ENCODE assay signal across 11 cellular contexts in genomic region chr18:46152436-46152807, GRCh38. TPM values are rescaled to one million over a fixed set of nuclear protein-coding genes. Genes with fewer than 3 reads are reported as not detected.
DNase-seq lines count a peak whose midpoint lies in the region; ATAC-seq and TF ChIP-seq lines count a peak whose summit lies in the region.
"Had no signal": no experiment of that assay in that cellular context is flagged by ENCODE, and none has a peak within 500 bp of the region (broad histone marks: within the 10 kb centered on the region; RNA-seq: fewer than 3 reads in every experiment).

No MANE protein-coding gene starts in this region.

- H3K36me3 Mint-ChIP-seq in CD4-positive, CD25-positive, alpha-beta regulatory T cell: no peaks in the 10 kb centered on the region
- H3K36me3 Mint-ChIP-seq in activated T-helper 2 cell treated with anti-CD3 and anti-CD28 coated beads, Interferon-gamma antibody, Interleukin-2, Interleukin-4, amounts not matched to agents 10 μg/mL and 5 μg/mL and 100 μg/mL, durations not matched to agents 14 hours and 24 hours and 36 hours (ENCODE audit: low read depth): peaks cover 12% of the 10 kb centered on the region

- TF ChIP-seq EP300 in transverse colon (IDR thresholded peaks at IDR 0.05; ENCODE audit: low read depth): no peak

- TF ChIP-seq CTCF in astrocyte of the cerebellum (IDR thresholded peaks at IDR 0.05; ENCODE audit: low read depth, low read length, missing control alignments) (no peak), transverse colon (IDR thresholded peaks at IDR 0.05) (no peak)

- H3K27me3 Mint-ChIP-seq in CD4-positive, CD25-positive, alpha-beta regulatory T cell: peaks cover 1% of the 10 kb centered on the region
- H3K27me3 Mint-ChIP-seq in activated T-helper 2 cell treated with anti-CD3 and anti-CD28 coated beads, Interferon-gamma antibody, Interleukin-2, Interleukin-4, amounts not matched to agents 10 μg/mL and 5 μg/mL and 100 μg/mL, durations not matched to agents 14 hours and 24 hours and 36 hours (ENCODE audit: low read depth): no peaks in the 10 kb centered on the region

- no peak overlapping the region for H3K4me3 Mint-ChIP-seq in CD4-positive, CD25-positive, alpha-beta regulatory T cell
- no peak overlapping the region for H3K4me3 Mint-ChIP-seq in activated T-helper 2 cell treated with anti-CD3 and anti-CD28 coated beads, Interferon-gamma antibody, Interleukin-2, Interleukin-4, amounts not matched to agents 10 μg/mL and 5 μg/mL and 100 μg/mL, durations not matched to agents 14 hours and 24 hours and 36 hours (ENCODE audit: low read depth)

- no peak for TF ChIP-seq POLR2A in transverse colon (IDR thresholded peaks at IDR 0.05)

- H3K27me3 ChIP-seq in CD4-positive, CD25-positive, alpha-beta regulatory T cell (ENCODE audit: control insufficient read depth, insufficient read depth, low read length): no peaks in the 10 kb centered on the region
- no peaks in the 10 kb centered on the region for H3K27me3 ChIP-seq in MG63
- no peaks in the 10 kb centered on the region for H3K27me3 ChIP-seq in transverse colon
- H3K27me3 ChIP-seq: neutrophil had no signal

- no peak overlapping the region for H3K27ac ChIP-seq in CD4-positive, CD25-positive, alpha-beta regulatory T cell (ENCODE audit: insufficient read depth, low read length, poor library complexity, severe bottlenecking)
- no peak overlapping the region for H3K27ac ChIP-seq in transverse colon
- H3K27ac ChIP-seq: neutrophil had no signal

- no peak overlapping the region for H3K4me3 ChIP-seq in CD4-positive, CD25-positive, alpha-beta regulatory T cell (ENCODE audit: low read depth, low read length)
- no peak overlapping the region for H3K4me3 ChIP-seq in MG63
- no peak overlapping the region for H3K4me3 ChIP-seq in astrocyte of the cerebellum (ENCODE audit: low read depth, low read length)
- no peak overlapping the region for H3K4me3 ChIP-seq in transverse colon

- peaks cover 22 to 83% (median 49%) of the 10 kb centered on the region in 4 donors for H3K4me1 Mint-ChIP-seq in CD4-positive, CD25-positive, alpha-beta regulatory T cell
- peaks cover 55% of the 10 kb centered on the region for H3K4me1 Mint-ChIP-seq in activated T-helper 2 cell treated with anti-CD3 and anti-CD28 coated beads, Interferon-gamma antibody, Interleukin-2, Interleukin-4, amounts not matched to agents 10 μg/mL and 5 μg/mL and 100 μg/mL, durations not matched to agents 14 hours and 24 hours and 36 hours (ENCODE audit: low read depth)

- no peaks in the 10 kb centered on the region for H3K36me3 ChIP-seq in CD4-positive, CD25-positive, alpha-beta regulatory T cell (ENCODE audit: control insufficient read depth, insufficient read depth, low read length)
- no peaks in the 10 kb centered on the region for H3K36me3 ChIP-seq in MG63
- H3K36me3 ChIP-seq in transverse colon: no peaks in the 10 kb centered on the region
- H3K36me3 ChIP-seq: neutrophil had no signal

- peak overlapping the region in 2 of 3 donors; percentile 62 to 66 for H3K27ac Mint-ChIP-seq in CD4-positive, CD25-positive, alpha-beta regulatory T cell
- no peak overlapping the region for H3K27ac Mint-ChIP-seq in activated T-helper 2 cell treated with anti-CD3 and anti-CD28 coated beads, Interferon-gamma antibody, Interleukin-2, Interleukin-4, amounts not matched to agents 10 μg/mL and 5 μg/mL and 100 μg/mL, durations not matched to agents 14 hours and 24 hours and 36 hours

- H3K9me3 ChIP-seq in CD4-positive, CD25-positive, alpha-beta regulatory T cell (ENCODE audit: control insufficient read depth in 2 of 2, low read length in 2 of 2): no peaks in the 10 kb centered on the region
- H3K9me3 ChIP-seq in MG63 (no peaks in the 10 kb centered on the region), transverse colon (no peaks in the 10 kb centered on the region)
- H3K9me3 ChIP-seq: neutrophil had no signal

- peaks cover 41% of the 10 kb centered on the region for H3K4me1 ChIP-seq in CD4-positive, CD25-positive, alpha-beta regulatory T cell (ENCODE audit: control insufficient read depth, insufficient read depth, low read length, poor library complexity, severe bottlenecking)
- H3K4me1 ChIP-seq in transverse colon: no peaks in the 10 kb centered on the region

- H3K9me3 Mint-ChIP-seq in CD4-positive, CD25-positive, alpha-beta regulatory T cell: no peaks in the 10 kb centered on the region
- no peaks in the 10 kb centered on the region for H3K9me3 Mint-ChIP-seq in activated T-helper 2 cell treated with anti-CD3 and anti-CD28 coated beads, Interferon-gamma antibody, Interleukin-2, Interleukin-4, amounts not matched to agents 10 μg/mL and 5 μg/mL and 100 μg/mL, durations not matched to agents 14 hours and 24 hours and 36 hours

- intact Hi-C loops in activated T-helper 2 cell treated with anti-CD3 and anti-CD28 coated beads, Interferon-gamma antibody, Interleukin-2, Interleukin-4, amounts not matched to agents 10 μg/mL and 5 μg/mL and 100 μg/mL, durations not matched to agents 14 hours and 24 hours and 36 hours (cut with micrococcal nuclease): loop anchor here (10.0 kb wide), 1 partner anchor 172 kb away; no protein-coding TSS in a partner anchor
- intact Hi-C loops in transverse colon (cut with DNase I; ENCODE audit: low total_unique reads): no loop called here

- 60 to 69% methylated on average over 1 to 7 of the region's 7 CpGs for WGBS in transverse colon (ENCODE audit: low coverage in 1 of 2), 2 donors

- in situ Hi-C loops in astrocyte of the cerebellum (cut with HindIII; ENCODE audit: low sequenced_read_pairs): no loop called here
- in situ Hi-C loops in transverse colon (cut with MboI; ENCODE audit: low pct_ligation_motif_present in 1 of 4, low pct_unique_long_range_greater_than_20kb in 1 of 4, low sequenced_read_pairs in 3 of 4): loop anchor here in 3 of 4 donors (10.0 to 25.0 kb wide), 2 partner anchors 335 to 502 kb away; partner anchors contain the start of gene LOXHD1 (in 1 of the 3)

- no peak for ATAC-seq in CD4-positive, CD25-positive, alpha-beta regulatory T cell (ENCODE audit: low read depth in 2 of 2)

- no peak for DNase-seq in CD4-positive, CD25-positive, alpha-beta regulatory T cell
- peak; percentile 92 for DNase-seq in MG63
- DNase-seq in astrocyte of the cerebellum (ENCODE audit: low read depth): peak; percentile 38
- peak; percentile 71 for DNase-seq in iris pigment epithelial cell (ENCODE audit: low read depth)
- DNase-seq in activated T-helper 2 cell treated with anti-CD3 and anti-CD28 coated beads, Interferon-gamma antibody, Interleukin-2, Interleukin-4, amounts not matched to agents 10 μg/mL and 5 μg/mL and 100 μg/mL, durations not matched to agents 14 hours and 24 hours and 36 hours (ENCODE audit: low spot score): no peak
- DNase-seq in transverse colon: no peak
- no peak for DNase-seq in HuH-7.5 (ENCODE audit: low spot score)
- DNase-seq in COR-L47 (lab: John Stamatoyannopoulos, UW): no peak
- DNase-seq: GF-D8, hypothalamus had no signal

RNA-seq across cellular contexts. Expression of gene HAUS1, which starts 48.2 kb away (rescaled TPM):
- 21.3 TPM for total RNA-seq in CD4-positive, CD25-positive, alpha-beta regulatory T cell
- 10 to 100 TPM; 51.2 to 72.1 (median 58.7) TPM for polyA plus RNA-seq in CD4-positive, CD25-positive, alpha-beta regulatory T cell
- total RNA-seq in MG63 (2014; rRNA removed; shearing (Covaris generic); ENCODE audit: low replicate concordance): 48.6 and 49.6 TPM in 2 replicates
- 52.3 and 58.1 TPM in 2 replicates for total RNA-seq in activated T-helper 2 cell treated with anti-CD3 and anti-CD28 coated beads, Interferon-gamma antibody, Interleukin-2, Interleukin-4, amounts not matched to agents 10 μg/mL and 5 μg/mL and 100 μg/mL, durations not matched to agents 14 hours and 24 hours and 36 hours
- total RNA-seq in transverse colon: 10 to 100 TPM in 2 of 4 donors, 1 to 10 TPM in 1, not detected in 1; 1.6 to 33.5 (median 19.8) TPM

RNA-seq across cellular contexts. Expression of gene ATP5F1A, which starts 54.3 kb away (rescaled TPM):
- 171 TPM for total RNA-seq in CD4-positive, CD25-positive, alpha-beta regulatory T cell
- polyA plus RNA-seq in CD4-positive, CD25-positive, alpha-beta regulatory T cell: 100 to 1,000 TPM; 553 to 620 (median 576) TPM
- total RNA-seq in MG63 (2014; rRNA removed; shearing (Covaris generic); ENCODE audit: low replicate concordance): 432 and 465 TPM in 2 replicates
- 441 and 445 TPM in 2 replicates for total RNA-seq in activated T-helper 2 cell treated with anti-CD3 and anti-CD28 coated beads, Interferon-gamma antibody, Interleukin-2, Interleukin-4, amounts not matched to agents 10 μg/mL and 5 μg/mL and 100 μg/mL, durations not matched to agents 14 hours and 24 hours and 36 hours
- 100 to 1,000 TPM; 284 to 811 (median 475) TPM for total RNA-seq in transverse colon

Comparison
In these comparisons a context has a peak if more than half of its experiments do, and no peak if none do; other contexts are left out.
1. DNase-seq: peak in MG63 (single experiment), astrocyte of the cerebellum (single experiment) and iris pigment epithelial cell (single experiment); none in CD4-positive, CD25-positive, alpha-beta regulatory T cell (0 of 3), activated T-helper 2 cell treated with anti-CD3 and anti-CD28 coated beads, Interferon-gamma antibody, Interleukin-2, Interleukin-4, amounts not matched to agents 10 μg/mL and 5 μg/mL and 100 μg/mL, durations not matched to agents 14 hours and 24 hours and 36 hours (single experiment), transverse colon (single experiment), HuH-7.5 (single experiment) and COR-L47 (single experiment).